8 cellular contexts compared by ENCODE assay signal in the genomic region with DNA sequence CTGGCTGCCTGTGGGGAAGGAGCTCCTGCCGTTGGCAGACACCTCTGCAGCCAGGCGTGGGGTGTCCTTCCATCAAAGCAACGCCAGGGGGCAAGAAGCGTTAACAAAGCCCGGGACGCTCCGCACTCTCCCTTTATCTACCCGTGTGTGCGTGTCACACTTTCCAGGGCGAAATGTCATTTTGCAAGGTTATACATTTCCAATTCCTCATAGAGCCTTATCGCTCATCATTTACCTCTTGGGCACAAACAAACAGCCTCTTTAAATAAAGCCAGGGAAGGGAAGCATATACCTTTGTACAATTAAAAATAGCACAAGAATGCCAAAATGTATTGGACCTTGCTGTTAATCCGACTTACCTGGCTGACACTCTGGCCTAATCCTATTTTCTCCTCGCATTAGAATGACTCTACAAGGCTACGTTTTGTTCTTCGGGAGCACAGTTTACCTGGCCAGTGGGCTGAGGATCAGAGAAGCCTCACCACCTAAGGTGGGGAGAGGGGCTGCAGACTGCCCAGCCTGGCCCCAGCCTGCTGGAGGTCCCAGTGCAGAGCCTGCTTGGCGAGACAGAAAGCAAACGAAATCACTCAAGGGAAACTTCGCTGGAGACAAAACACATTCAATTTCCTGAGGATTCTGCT.
A peak's percentile ranks its signal among the peaks of the same experiment; 100 is the strongest.
DNase-seq lines count a peak whose midpoint lies in the region; ATAC-seq, FAIRE-seq and TF ChIP-seq lines count a peak whose summit lies in the region.

No MANE protein-coding gene starts in this region.

- no peak overlapping the region for H3K4me2 ChIP-seq in K562 (ENCODE audit: insufficient read depth, low read length)

- H3K4me3 ChIP-seq in K562 = no peak overlapping the region

- CTCF ChIA-PET in K562 (lab: Yijun Ruan, JAX; ENCODE audit: low intra/inter-chr PET ratio) = interaction anchor here (1.4 kb wide), 2 partner anchors 358 to 388 kb away, joined by 7 to 11 read pairs; no protein-coding TSS in a partner anchor

- no peak overlapping the region for H2AFZ ChIP-seq in K562 (ENCODE audit: low read depth, low read length)

- H3K9ac ChIP-seq in K562 (ENCODE audit: insufficient read depth in 1 of 2, low read depth in 2 of 2, low read length in 2 of 2) = no peak overlapping the region

- intact Hi-C loops in K562 (cut with micrococcal nuclease) = loop anchor here (1.0 to 5.0 kb wide), 3 partner anchors 152 to 388 kb away; no protein-coding TSS in a partner anchor

- peaks cover 21 to 24% of the 10 kb centered on the region in 2 donors for H3K4me1 Mint-ChIP-seq in immature natural killer cell

- no peaks in the 10 kb centered on the region for H3K9me1 ChIP-seq in K562 (ENCODE audit: control insufficient read depth, insufficient read depth, low read length)

- no peaks in the 10 kb centered on the region for H3K36me3 Mint-ChIP-seq in immature natural killer cell

- TF ChIP-seq CTCF in K562 (IDR thresholded peaks at IDR 0.05 in 2 of 3, conservative IDR thresholded peaks at IDR 0.05 in 1 of 3; ENCODE audit: insufficient read depth in 2 of 3, low read depth in 1 of 3, low read length in 3 of 3) = peak; percentile 86 to 96 (median 91)

- H4K20me1 ChIP-seq in K562 (replicated peaks; ENCODE audit: control insufficient read depth, insufficient read depth, low read length) = peaks cover 24% of the 10 kb centered on the region; the same call in 1 of the 2 replicates

- no peak for TF ChIP-seq EP300 in K562 (IDR thresholded peaks at IDR 0.05; ENCODE audit: low read length)

- H3K27ac ChIP-seq in K562 (ENCODE audit: extremely low read depth, low read depth, low read length) = no peak overlapping the region

- in situ Hi-C loops in K562 (cut with MboI) = loop anchor here (25.0 kb wide), 1 partner anchor 382 kb away; no protein-coding TSS in a partner anchor

- ATAC-seq in HG02938 (IDR thresholded peaks at IDR 0.05; ENCODE audit: unreplicated experiment) = peak; percentile 90
- ATAC-seq in K562 = peak; percentile 98

- H3K36me3 ChIP-seq in K562 (ENCODE audit: control insufficient read depth, insufficient read depth, low read length) = no peaks in the 10 kb centered on the region

- TF ChIP-seq POLR2A in K562 (conservative IDR thresholded peaks at IDR 0.05) = no peak

- peak; percentile 95 for FAIRE-seq in K562 (lab: Jason Lieb, UNC)

- BruUV-seq in K562 (replicated peaks; lab: Mats Ljungman, UMichigan) = no TSS peak

- WGBS in K562 (ENCODE audit: insufficient coverage, low coverage, missing lambda C conversion rate) = under 1% methylated on average over 18 of the region's 18 CpGs

- H3K4me1 ChIP-seq in K562 (replicated peaks in 1 of 2; ENCODE audit: control insufficient read depth in 2 of 2, insufficient read depth in 2 of 2, low read length in 2 of 2) = peaks cover 0 to 19% of the 10 kb centered on the region in 2 experiments; a peak in 1 of 5 replicates

- TF ChIP-seq RAD21 in K562 (CRISPR knock-in tag; conservative IDR thresholded peaks at IDR 0.05 in 1 of 2, IDR thresholded peaks at IDR 0.05 in 1 of 2) = peak; percentile 55 to 88

- POLR2A ChIA-PET in K562 (lab: Yijun Ruan, JAX) = interaction anchor here (0.6 to 1.0 kb wide), 3 partner anchors 67 to 163 kb away, joined by 3 to 5 read pairs (median 5); no protein-coding TSS in a partner anchor

- peak overlapping the region; percentile 5 to 38 (median 15) for H3K4me3 Mint-ChIP-seq in immature natural killer cell

- peaks cover 16 to 57% (median 27%) of the 10 kb centered on the region in 3 donors for H3K27me3 Mint-ChIP-seq in immature natural killer cell (ENCODE audit: low read depth in 3 of 3)

- no peaks in the 10 kb centered on the region for H3K79me2 ChIP-seq in K562 (ENCODE audit: control insufficient read depth, insufficient read depth, low read length)

- DNase-seq in activated gamma-delta T cell treated with Interleukin-2 at 50 U/mL for 16 hours (peak; percentile 57), activated gamma-delta T cell (lab: John Stamatoyannopoulos, UW) (no peak), NCI-H1930 (lab: John Stamatoyannopoulos, UW) (peak; percentile 69 to 76), UCSD-AML1 (lab: John Stamatoyannopoulos, UW; ENCODE audit: unreplicated experiment) (peak; percentile 47), K562 (ENCODE audit: extremely low read depth in 1 of 4, low spot score in 3 of 4) (peak; percentile 86 to 97 (median 94)), immature natural killer cell (peak; percentile 50 to 67 (median 50))
- DNase-seq in stimulated activated CD4-positive, alpha-beta T cell treated with anti-CD3 and anti-CD28 coated beads, Interleukin-15, amount 100 ng/mL, for 48 hours (ENCODE audit: low read depth in 2 of 2) = peak; percentile 68 to 69

- H3K9me3 Mint-ChIP-seq in immature natural killer cell = peaks cover 0 to 4% (median 0%) of the 10 kb centered on the region in 6 donors

- no peak overlapping the region for H3K27ac Mint-ChIP-seq in immature natural killer cell

- peaks cover 85 to 87% of the 10 kb centered on the region in 2 experiments for H3K27me3 ChIP-seq in K562 (ENCODE audit: control insufficient read depth in 2 of 2, insufficient read depth in 2 of 2, low read length in 2 of 2)

- H3K9me3 ChIP-seq in K562 (replicated peaks; ENCODE audit: control insufficient read depth, insufficient read depth, low read depth, low read length) = no peaks in the 10 kb centered on the region

TF ChIP-seq in K562, 482 proteins besides CTCF, POLR2A, EP300 and RAD21 (continues in another document):
- no peak for TF ChIP-seq ZNF143 (CRISPR knock-in tag; IDR thresholded peaks at IDR 0.05)
- TF ChIP-seq, protein P1, sequence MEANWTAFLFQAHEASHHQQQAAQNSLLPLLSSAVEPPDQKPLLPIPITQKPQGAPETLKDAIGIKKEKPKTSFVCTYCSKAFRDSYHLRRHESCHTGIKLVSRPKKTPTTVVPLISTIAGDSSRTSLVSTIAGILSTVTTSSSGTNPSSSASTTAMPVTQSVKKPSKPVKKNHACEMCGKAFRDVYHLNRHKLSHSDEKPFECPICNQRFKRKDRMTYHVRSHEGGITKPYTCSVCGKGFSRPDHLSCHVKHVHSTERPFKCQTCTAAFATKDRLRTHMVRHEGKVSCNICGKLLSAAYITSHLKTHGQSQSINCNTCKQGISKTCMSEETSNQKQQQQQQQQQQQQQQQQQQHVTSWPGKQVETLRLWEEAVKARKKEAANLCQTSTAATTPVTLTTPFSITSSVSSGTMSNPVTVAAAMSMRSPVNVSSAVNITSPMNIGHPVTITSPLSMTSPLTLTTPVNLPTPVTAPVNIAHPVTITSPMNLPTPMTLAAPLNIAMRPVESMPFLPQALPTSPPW (CRISPR knock-in tag; IDR thresholded peaks at IDR 0.05) = no peak
- TF ChIP-seq ARID2 (IDR thresholded peaks at IDR 0.05) = 0 out of 2 replicates have a peak, but pooled peaks have one; percentile 8
- TF ChIP-seq, protein P2, sequence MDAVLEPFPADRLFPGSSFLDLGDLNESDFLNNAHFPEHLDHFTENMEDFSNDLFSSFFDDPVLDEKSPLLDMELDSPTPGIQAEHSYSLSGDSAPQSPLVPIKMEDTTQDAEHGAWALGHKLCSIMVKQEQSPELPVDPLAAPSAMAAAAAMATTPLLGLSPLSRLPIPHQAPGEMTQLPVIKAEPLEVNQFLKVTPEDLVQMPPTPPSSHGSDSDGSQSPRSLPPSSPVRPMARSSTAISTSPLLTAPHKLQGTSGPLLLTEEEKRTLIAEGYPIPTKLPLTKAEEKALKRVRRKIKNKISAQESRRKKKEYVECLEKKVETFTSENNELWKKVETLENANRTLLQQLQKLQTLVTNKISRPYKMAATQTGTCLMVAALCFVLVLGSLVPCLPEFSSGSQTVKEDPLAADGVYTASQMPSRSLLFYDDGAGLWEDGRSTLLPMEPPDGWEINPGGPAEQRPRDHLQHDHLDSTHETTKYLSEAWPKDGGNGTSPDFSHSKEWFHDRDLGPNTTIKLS (IDR thresholded peaks at IDR 0.05; ENCODE audit: borderline replicate concordance, low read depth) = 0 out of 2 replicates have a peak, but pooled peaks have one; percentile 31
- peak; percentile 63 for TF ChIP-seq CXXC5 (CRISPR knock-in tag; IDR thresholded peaks at IDR 0.05)
- TF ChIP-seq ATF7 (IDR thresholded peaks at IDR 0.05) = peak; percentile 34; the same call in 1 of the 2 replicates
- TF ChIP-seq CBFB (CRISPR knock-in tag; IDR thresholded peaks at IDR 0.05) = no peak
- 0 out of 2 replicates have a peak, but pooled peaks have one; percentile 25 for TF ChIP-seq HDAC2 (IDR thresholded peaks at IDR 0.05)
- TF ChIP-seq TEAD4 (IDR thresholded peaks at IDR 0.05; ENCODE audit: low read length) = 0 out of 2 replicates have a peak, but pooled peaks have one; percentile 16
- TF ChIP-seq TEAD4 (CRISPR knock-in tag; IDR thresholded peaks at IDR 0.05; ENCODE audit: borderline replicate concordance) = no peak
- TF ChIP-seq MITF (IDR thresholded peaks at IDR 0.05) = 0 out of 2 replicates have a peak, but pooled peaks have one; percentile 18
- peak; percentile 27; the same call in 1 of the 2 replicates for TF ChIP-seq STAG1 (CRISPR knock-in tag; IDR thresholded peaks at IDR 0.05; ENCODE audit: borderline replicate concordance)
- TF ChIP-seq TBP (optimal IDR thresholded peaks at IDR 0.05; ENCODE audit: low read depth, low read length) = peak; percentile 13
- TF ChIP-seq ATF1 (CRISPR knock-in tag; IDR thresholded peaks at IDR 0.05) = no peak
- TF ChIP-seq ATF1 (tag; IDR thresholded peaks at IDR 0.05) = peak; percentile 35; the same call in 1 of the 2 replicates
- peak in 1 of 3 experiments; percentile 14 for TF ChIP-seq YY1 (IDR thresholded peaks at IDR 0.05; ENCODE audit: borderline replicate concordance in 1 of 3, control insufficient read depth in 1 of 3, extremely low read depth in 1 of 3, insufficient read depth in 3 of 3, insufficient read length in 1 of 3, insufficient replicate concordance in 2 of 3, low read depth in 1 of 3, low read length in 2 of 3)
- TF ChIP-seq JUND (IDR thresholded peaks at IDR 0.05; ENCODE audit: borderline replicate concordance, low read depth, low read length) = no peak; the same call in 1 of the 2 replicates
- TF ChIP-seq JUND (tag; IDR thresholded peaks at IDR 0.05; ENCODE audit: borderline replicate concordance, low read depth, low read length) = peak; percentile 61; the same call in 2 of the 3 replicates
- peak in 1 of 2 experiments; percentile 56; a peak in 1 of 4 replicates for TF ChIP-seq MAZ (CRISPR knock-in tag; conservative IDR thresholded peaks at IDR 0.05 in 1 of 2, IDR thresholded peaks at IDR 0.05 in 1 of 2)
